ENCODE assay signal across 26 cellular contexts in the genomic region with DNA sequence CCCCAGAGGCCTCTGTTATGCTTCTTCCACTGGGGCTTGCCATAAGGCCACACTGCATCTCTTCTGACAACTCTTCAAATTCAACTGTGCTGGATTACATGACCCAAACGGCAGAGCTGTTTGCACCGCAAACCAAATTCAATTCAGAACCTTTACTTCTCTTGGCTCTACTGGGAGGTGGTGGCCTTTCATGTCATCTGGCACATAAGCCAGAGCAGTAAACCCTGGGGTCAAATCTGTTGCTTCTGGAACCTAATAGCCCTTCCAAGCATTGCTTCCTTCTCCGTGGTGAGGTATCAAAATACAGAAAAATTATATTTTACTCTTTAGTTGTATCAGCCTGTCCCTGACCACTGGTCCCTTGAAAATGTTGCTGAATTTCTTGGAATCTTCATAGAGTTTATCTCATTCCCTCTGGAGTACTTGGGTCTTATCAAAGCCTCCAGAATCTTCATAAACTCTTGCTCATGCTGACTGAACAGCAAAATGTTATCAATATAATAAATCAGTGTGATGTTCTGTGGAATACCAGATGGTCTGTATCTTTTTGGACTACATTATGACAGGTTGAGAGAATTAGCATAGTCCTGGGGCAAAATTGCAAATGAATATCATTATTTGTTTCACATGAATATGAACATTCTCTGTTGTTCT.
DNase-seq lines count a peak whose midpoint lies in the region; ATAC-seq, FAIRE-seq and TF ChIP-seq lines count a peak whose summit lies in the region.
"Had no signal": no experiment of that assay in that cellular context is flagged by ENCODE, and none has a peak within 500 bp of the region (broad histone marks: within the 10 kb centered on the region; RNA-seq: fewer than 3 reads in every experiment).

No MANE protein-coding gene starts in this region.

- no peaks in the 10 kb centered on the region for H3K36me3 Mint-ChIP-seq in activated CD8-positive, alpha-beta T cell treated with anti-CD3 and anti-CD28 coated beads, Interleukin-2, amount 10 ng/mL, durations not matched to agents 7 days and 5 days (ENCODE audit: low read depth)
- H3K36me3 Mint-ChIP-seq: CD4-positive, CD25-positive, alpha-beta regulatory T cell; IgD-negative memory B cell had no signal

- H3K27me3 Mint-ChIP-seq in activated CD8-positive, alpha-beta T cell treated with anti-CD3 and anti-CD28 coated beads, Interleukin-2, amount 10 ng/mL, durations not matched to agents 7 days and 5 days (ENCODE audit: low read depth), result peaks cover 3% of the 10 kb centered on the region
- H3K27me3 Mint-ChIP-seq: CD4-positive, CD25-positive, alpha-beta regulatory T cell; IgD-negative memory B cell had no signal

- H2AFZ ChIP-seq in K562 (ENCODE audit: low read depth, low read length), result no peak overlapping the region
- peak overlapping the region; percentile 38 for H2AFZ ChIP-seq in smooth muscle cell (ENCODE audit: low read depth)
- H2AFZ ChIP-seq: GM23248 had no signal

- no peaks in the 10 kb centered on the region for H3K9me1 ChIP-seq in K562 (ENCODE audit: control insufficient read depth, insufficient read depth, low read length)

- H3K4me3 ChIP-seq in left ventricle myocardium inferior, result no peak overlapping the region
- H3K4me3 ChIP-seq in right atrium auricular region, result no peak overlapping the region
- no peak overlapping the region for H3K4me3 ChIP-seq in K562
- H3K4me3 ChIP-seq in smooth muscle cell, result no peak overlapping the region
- H3K4me3 ChIP-seq: BLaER1, GM23248, HAP-1 had no signal

- no peaks in the 10 kb centered on the region for H3K27me3 ChIP-seq in left ventricle myocardium inferior (ENCODE audit: low read depth)
- no peaks in the 10 kb centered on the region for H3K27me3 ChIP-seq in right atrium auricular region
- no peaks in the 10 kb centered on the region for H3K27me3 ChIP-seq in K562 (ENCODE audit: control insufficient read depth in 2 of 2, insufficient read depth in 2 of 2, low read length in 2 of 2)
- H3K27me3 ChIP-seq in smooth muscle cell (ENCODE audit: low read depth), result no peaks in the 10 kb centered on the region
- H3K27me3 ChIP-seq: BLaER1 had no signal

- ATAC-seq in K562 (no peak), HG03442 (IDR thresholded peaks at IDR 0.05; ENCODE audit: unreplicated experiment) (no peak)
- no peak for ATAC-seq in activated CD8-positive, alpha-beta T cell treated with anti-CD3 and anti-CD28 coated beads, Interleukin-2, amount 10 ng/mL, durations not matched to agents 7 days and 5 days
- ATAC-seq: Panc1 had no signal

- TF ChIP-seq CTCF in left ventricle myocardium inferior (IDR thresholded peaks at IDR 0.05; ENCODE audit: borderline replicate concordance) (no peak), right atrium auricular region (IDR thresholded peaks at IDR 0.05) (no peak), K562 (IDR thresholded peaks at IDR 0.05 in 2 of 3, conservative IDR thresholded peaks at IDR 0.05 in 1 of 3; ENCODE audit: insufficient read depth in 2 of 3, low read depth in 1 of 3, low read length in 3 of 3) (no peak), smooth muscle cell (IDR thresholded peaks at IDR 0.05; ENCODE audit: borderline replicate concordance, insufficient read depth, poor library complexity, severe bottlenecking) (no peak)

- no peak overlapping the region for H3K9ac ChIP-seq in K562 (ENCODE audit: insufficient read depth in 1 of 2, low read depth in 2 of 2, low read length in 2 of 2)
- H3K9ac ChIP-seq in smooth muscle cell (ENCODE audit: low read depth), result no peak overlapping the region
- H3K9ac ChIP-seq: BLaER1, GM23248, SK-N-SH had no signal

- CTCF ChIA-PET in K562 (lab: Yijun Ruan, JAX; ENCODE audit: low intra/inter-chr PET ratio), result no interaction called here
- CTCF ChIA-PET in activated CD8-positive, alpha-beta T cell treated with anti-CD3 and anti-CD28 coated beads, Interleukin-2, amount 10 ng/mL, durations not matched to agents 7 days and 5 days (lab: Charles Lee), result no interaction called here

- no peaks in the 10 kb centered on the region for H3K4me1 Mint-ChIP-seq in activated CD8-positive, alpha-beta T cell treated with anti-CD3 and anti-CD28 coated beads, Interleukin-2, amount 10 ng/mL, durations not matched to agents 7 days and 5 days (ENCODE audit: low read depth)
- H3K4me1 Mint-ChIP-seq: CD4-positive, CD25-positive, alpha-beta regulatory T cell; IgD-negative memory B cell had no signal

- in situ Hi-C loops in K562 (cut with MboI), result no loop called here

- no peak for DNase-seq in left ventricle myocardium inferior
- no peak for DNase-seq in right atrium auricular region (ENCODE audit: low spot score)
- peak in 1 of 4 experiments; percentile 3 for DNase-seq in K562 (ENCODE audit: extremely low read depth in 1 of 4, low spot score in 3 of 4)
- peak; percentile 25 for DNase-seq in left kidney (ENCODE audit: low read depth, low spot score)
- DNase-seq in smooth muscle cell (lab: John Stamatoyannopoulos, UW; ENCODE audit: unreplicated experiment), result no peak
- no peak for DNase-seq in stimulated activated naive CD4-positive, alpha-beta T cell (lab: John Stamatoyannopoulos, UW)
- DNase-seq in activated CD8-positive, alpha-beta T cell treated with anti-CD3 and anti-CD28 coated beads, Interleukin-2, amount 10 ng/mL, durations not matched to agents 7 days and 5 days, result no peak
- DNase-seq: CD4-positive, CD25-positive, alpha-beta regulatory T cell; DMS153; DND-41; GM23248; HFFc6; NCI-H1048; NCI-H1417; NCI-H1694 treated with DMSO at 0.1 percent for 48 hours; NCI-H2081; NCI-H2227 treated with DMSO at 0.1 percent for 48 hours; NCI-H526 treated with DMSO at 0.1 percent for 48 hours; SIG-M5; SK-N-SH had no signal

- H4K20me1 ChIP-seq in K562 (replicated peaks; ENCODE audit: control insufficient read depth, insufficient read depth, low read length) (no peaks in the 10 kb centered on the region), smooth muscle cell (ENCODE audit: low read depth) (no peaks in the 10 kb centered on the region)
- H4K20me1 ChIP-seq: BLaER1 had no signal

- H3K9me3 Mint-ChIP-seq in activated CD8-positive, alpha-beta T cell treated with anti-CD3 and anti-CD28 coated beads, Interleukin-2, amount 10 ng/mL, durations not matched to agents 7 days and 5 days (ENCODE audit: insufficient read depth), result no peaks in the 10 kb centered on the region
- H3K9me3 Mint-ChIP-seq: HFFc6 had no signal

- no peaks in the 10 kb centered on the region for H3K9me3 ChIP-seq in left ventricle myocardium inferior (replicated peaks)
- H3K9me3 ChIP-seq in right atrium auricular region, result peaks cover 0 to 5% of the 10 kb centered on the region in 2 donors
- H3K9me3 ChIP-seq in K562 (replicated peaks; ENCODE audit: control insufficient read depth, insufficient read depth, low read depth, low read length), result no peaks in the 10 kb centered on the region
- H3K9me3 ChIP-seq in smooth muscle cell (replicated peaks; ENCODE audit: low read depth), result no peaks in the 10 kb centered on the region
- H3K9me3 ChIP-seq: BLaER1, HAP-1, SK-N-SH had no signal

- WGBS in K562 (ENCODE audit: insufficient coverage, low coverage, missing lambda C conversion rate), result 35% methylated on average over 3 of the region's 3 CpGs
- 82% methylated on average over 3 of the region's 3 CpGs for WGBS in smooth muscle cell (ENCODE audit: low lambda C conversion rate)

- no peak overlapping the region for H3K4me3 Mint-ChIP-seq in activated CD8-positive, alpha-beta T cell treated with anti-CD3 and anti-CD28 coated beads, Interleukin-2, amount 10 ng/mL, durations not matched to agents 7 days and 5 days
- H3K4me3 Mint-ChIP-seq: CD4-positive, CD25-positive, alpha-beta regulatory T cell; HFFc6; IgD-negative memory B cell had no signal

- H3K27ac Mint-ChIP-seq in activated CD8-positive, alpha-beta T cell treated with anti-CD3 and anti-CD28 coated beads, Interleukin-2, amount 10 ng/mL, durations not matched to agents 7 days and 5 days, result no peak overlapping the region
- H3K27ac Mint-ChIP-seq: CD4-positive, CD25-positive, alpha-beta regulatory T cell; HFFc6; IgD-negative memory B cell had no signal

- no peak for TF ChIP-seq POLR2A in K562 (conservative IDR thresholded peaks at IDR 0.05)

- TF ChIP-seq RAD21 in K562 (CRISPR knock-in tag; conservative IDR thresholded peaks at IDR 0.05 in 1 of 2, IDR thresholded peaks at IDR 0.05 in 1 of 2), result no peak

- H3K27ac ChIP-seq in left ventricle myocardium inferior (replicated peaks) (peak overlapping the region; percentile 53), right atrium auricular region (no peak overlapping the region), K562 (ENCODE audit: extremely low read depth, low read depth, low read length) (no peak overlapping the region), smooth muscle cell (ENCODE audit: low read depth) (no peak overlapping the region)
- H3K27ac ChIP-seq: BLaER1, GM23248, RWPE1 had no signal

- TF ChIP-seq EP300 in K562 (IDR thresholded peaks at IDR 0.05; ENCODE audit: low read length), result no peak

- no peaks in the 10 kb centered on the region for H3K79me2 ChIP-seq in K562 (ENCODE audit: control insufficient read depth, insufficient read depth, low read length)
- H3K79me2 ChIP-seq in smooth muscle cell (ENCODE audit: low read depth), result no peaks in the 10 kb centered on the region

- no TSS peak for BruUV-seq in K562 (replicated peaks; lab: Mats Ljungman, UMichigan)

- POLR2A ChIA-PET in K562 (lab: Yijun Ruan, JAX), result interaction anchor here (0.6 to 1.6 kb wide), 4 partner anchors 13 to 49 kb away, joined by 3 read pairs; no protein-coding TSS in a partner anchor
- POLR2A ChIA-PET in activated CD8-positive, alpha-beta T cell treated with anti-CD3 and anti-CD28 coated beads, Interleukin-2, amount 10 ng/mL, durations not matched to agents 7 days and 5 days (lab: Charles Lee), result no interaction called here

- no peaks in the 10 kb centered on the region for H3K36me3 ChIP-seq in left ventricle myocardium inferior
- no peaks in the 10 kb centered on the region for H3K36me3 ChIP-seq in right atrium auricular region
- no peaks in the 10 kb centered on the region for H3K36me3 ChIP-seq in K562 (ENCODE audit: control insufficient read depth, insufficient read depth, low read length)
- H3K36me3 ChIP-seq in smooth muscle cell (ENCODE audit: low read depth), result no peaks in the 10 kb centered on the region
- H3K36me3 ChIP-seq: BLaER1, HAP-1 had no signal

- H3K4me1 ChIP-seq in left ventricle myocardium inferior, result no peaks in the 10 kb centered on the region
- H3K4me1 ChIP-seq in right atrium auricular region, result no peaks in the 10 kb centered on the region
- H3K4me1 ChIP-seq in K562 (replicated peaks in 1 of 2; ENCODE audit: control insufficient read depth in 2 of 2, insufficient read depth in 2 of 2, low read length in 2 of 2), result no peaks in the 10 kb centered on the region
- H3K4me1 ChIP-seq in smooth muscle cell (ENCODE audit: low read depth), result no peaks in the 10 kb centered on the region
- H3K4me1 ChIP-seq: BLaER1, HAP-1 had no signal

- H3F3A ChIP-seq in smooth muscle cell (ENCODE audit: low read depth), result no peaks in the 10 kb centered on the region

- FAIRE-seq in K562 (lab: Jason Lieb, UNC), result no peak

- intact Hi-C loops in left ventricle myocardium inferior (cut with micrococcal nuclease) (no loop called here), K562 (cut with micrococcal nuclease) (no loop called here)

- H3K4me2 ChIP-seq in K562 (ENCODE audit: insufficient read depth, low read length) (no peak overlapping the region), smooth muscle cell (no peak overlapping the region)
- H3K4me2 ChIP-seq: BLaER1, SK-N-SH had no signal

TF ChIP-seq in K562, 482 proteins besides CTCF, POLR2A, EP300 and RAD21 (continues in another document):
- peak; percentile 57 for TF ChIP-seq CBFA2T3 (IDR thresholded peaks at IDR 0.05)
- no peak for TF ChIP-seq RBFOX2 (IDR thresholded peaks at IDR 0.05; ENCODE audit: low read depth, low read length)
